ENCODE assay signal across 1 cellular context in the genomic region with DNA sequence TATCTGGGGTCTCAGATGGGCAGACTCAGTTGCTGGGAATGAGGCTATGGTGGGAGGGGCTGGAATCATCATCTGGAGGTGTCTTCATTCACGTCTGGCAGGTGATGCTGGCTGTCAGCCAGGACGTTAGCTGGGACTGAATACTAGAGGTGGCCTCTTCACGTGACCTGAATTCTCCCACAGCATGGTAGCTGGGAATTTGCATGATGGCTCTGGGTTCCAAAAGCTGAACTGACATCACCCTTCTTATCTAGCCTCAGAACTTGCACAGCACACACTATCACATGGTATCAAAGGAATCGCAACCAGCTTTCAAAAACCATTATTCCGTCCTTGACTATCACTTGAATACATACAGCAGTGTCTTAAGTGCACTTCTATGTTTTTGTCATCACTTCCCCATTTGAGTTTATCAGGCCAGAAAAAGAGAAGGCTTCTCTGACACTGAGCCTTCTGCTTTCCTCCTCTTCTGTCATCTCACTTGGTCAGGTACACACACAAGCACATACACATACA.
A peak's percentile ranks its signal among the peaks of the same experiment; 100 is the strongest.
TF ChIP-seq lines count a peak whose summit lies in the region.

No MANE protein-coding gene starts in this region.

TF ChIP-seq in GM12878, 131 proteins besides CTCF, POLR2A, EP300 and RAD21:
- no peak for TF ChIP-seq CHD4 (IDR thresholded peaks at IDR 0.05)
- peak; percentile 70; the same call in 1 of the 2 replicates for TF ChIP-seq SPI1 (IDR thresholded peaks at IDR 0.05; ENCODE audit: borderline replicate concordance, insufficient read depth, low read depth, low read length)
TF ChIP-seq in GM12878: peak in this region for 1.
